ENCODE assay signal across 2 cellular contexts in genomic region chr9:128049788-128050187, GRCh38.
A peak's percentile ranks its signal among the peaks of the same experiment; 100 is the strongest.
TF ChIP-seq lines count a peak whose summit lies in the region.

No MANE protein-coding gene starts in this region.

TF ChIP-seq in HCT116, 20 proteins besides CTCF, POLR2A, EP300 and RAD21:
- TF ChIP-seq CBX3 (IDR thresholded peaks at IDR 0.05; ENCODE audit: low read depth) (no peak), CEBPB (IDR thresholded peaks at IDR 0.05; ENCODE audit: low read depth) (no peak), SRF (IDR thresholded peaks at IDR 0.05; ENCODE audit: low read depth) (no peak)
- TF ChIP-seq, protein P1, sequence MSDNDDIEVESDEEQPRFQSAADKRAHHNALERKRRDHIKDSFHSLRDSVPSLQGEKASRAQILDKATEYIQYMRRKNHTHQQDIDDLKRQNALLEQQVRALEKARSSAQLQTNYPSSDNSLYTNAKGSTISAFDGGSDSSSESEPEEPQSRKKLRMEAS (IDR thresholded peaks at IDR 0.05) = no peak

TF ChIP-seq in K562, 482 proteins besides CTCF, POLR2A, EP300 and RAD21:
- TF ChIP-seq, protein P2, sequence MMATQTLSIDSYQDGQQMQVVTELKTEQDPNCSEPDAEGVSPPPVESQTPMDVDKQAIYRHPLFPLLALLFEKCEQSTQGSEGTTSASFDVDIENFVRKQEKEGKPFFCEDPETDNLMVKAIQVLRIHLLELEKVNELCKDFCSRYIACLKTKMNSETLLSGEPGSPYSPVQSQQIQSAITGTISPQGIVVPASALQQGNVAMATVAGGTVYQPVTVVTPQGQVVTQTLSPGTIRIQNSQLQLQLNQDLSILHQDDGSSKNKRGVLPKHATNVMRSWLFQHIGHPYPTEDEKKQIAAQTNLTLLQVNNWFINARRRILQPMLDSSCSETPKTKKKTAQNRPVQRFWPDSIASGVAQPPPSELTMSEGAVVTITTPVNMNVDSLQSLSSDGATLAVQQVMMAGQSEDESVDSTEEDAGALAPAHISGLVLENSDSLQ (IDR thresholded peaks at IDR 0.05) = peak; percentile 74
- TF ChIP-seq MEIS2 (IDR thresholded peaks at IDR 0.05; ENCODE audit: partially characterized antibody) (peak; percentile 87), MBD1 (CRISPR knock-in tag; IDR thresholded peaks at IDR 0.05) (no peak), FOXM1 (IDR thresholded peaks at IDR 0.05; ENCODE audit: low read depth) (peak; percentile 29; the same call in 1 of the 2 replicates), FOXM1 (CRISPR knock-in tag; IDR thresholded peaks at IDR 0.05; ENCODE audit: low read depth) (no peak), DPF2 (IDR thresholded peaks at IDR 0.05) (0 out of 2 replicates have a peak, but pooled peaks have one; percentile 12), ARID3B (CRISPR knock-in tag; IDR thresholded peaks at IDR 0.05; ENCODE audit: borderline replicate concordance) (no peak), TSHZ1 (CRISPR knock-in tag; IDR thresholded peaks at IDR 0.05) (0 out of 2 replicates have a peak, but pooled peaks have one; percentile 12), ADNP (tag; IDR thresholded peaks at IDR 0.05) (peak; percentile 61; the same call in 1 of the 2 replicates), RB1 (IDR thresholded peaks at IDR 0.05; ENCODE audit: low read depth) (0 out of 2 replicates have a peak, but pooled peaks have one; percentile 17), SMARCE1 (IDR thresholded peaks at IDR 0.05) (0 out of 2 replicates have a peak, but pooled peaks have one; percentile 11)
- TF ChIP-seq, protein P3, sequence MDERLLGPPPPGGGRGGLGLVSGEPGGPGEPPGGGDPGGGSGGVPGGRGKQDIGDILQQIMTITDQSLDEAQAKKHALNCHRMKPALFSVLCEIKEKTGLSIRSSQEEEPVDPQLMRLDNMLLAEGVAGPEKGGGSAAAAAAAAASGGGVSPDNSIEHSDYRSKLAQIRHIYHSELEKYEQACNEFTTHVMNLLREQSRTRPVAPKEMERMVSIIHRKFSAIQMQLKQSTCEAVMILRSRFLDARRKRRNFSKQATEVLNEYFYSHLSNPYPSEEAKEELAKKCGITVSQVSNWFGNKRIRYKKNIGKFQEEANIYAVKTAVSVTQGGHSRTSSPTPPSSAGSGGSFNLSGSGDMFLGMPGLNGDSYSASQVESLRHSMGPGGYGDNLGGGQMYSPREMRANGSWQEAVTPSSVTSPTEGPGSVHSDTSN (CRISPR knock-in tag; IDR thresholded peaks at IDR 0.05; ENCODE audit: low read depth) = no peak
- TF ChIP-seq, protein P3 (tag; conservative IDR thresholded peaks at IDR 0.05; ENCODE audit: low read depth) = peak; percentile 87
